44 cellular contexts compared by ENCODE assay signal in the genomic region with DNA sequence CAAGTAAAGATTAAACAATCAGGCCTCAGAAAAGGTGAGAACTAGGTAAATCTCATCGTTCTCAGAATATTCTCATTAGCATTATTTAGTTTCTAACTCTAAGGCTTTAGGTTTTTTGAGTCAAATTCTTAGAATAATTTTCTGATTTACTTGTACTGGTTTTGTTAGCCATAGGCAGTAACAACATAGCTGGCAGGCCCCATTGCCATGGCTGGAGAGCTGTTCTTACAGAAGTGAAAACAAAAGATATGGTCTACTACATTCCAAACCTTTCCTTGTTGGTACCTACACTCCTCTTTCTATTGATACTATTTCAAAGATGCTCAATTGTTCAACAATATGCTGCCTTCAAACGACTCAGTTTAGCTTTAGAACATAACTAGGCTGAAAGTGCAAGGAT. TPM values are rescaled to one million over a fixed set of nuclear protein-coding genes. Genes with fewer than 3 reads are reported as not detected.
"Had no signal": no experiment of that assay in that cellular context is flagged by ENCODE, and none has a peak within 500 bp of the region (broad histone marks: within the 10 kb centered on the region; RNA-seq: fewer than 3 reads in every experiment).

No MANE protein-coding gene starts in this region.

- H3K36me3 Mint-ChIP-seq: activated naive CD4-positive, alpha-beta T cell treated with anti-CD3 and anti-CD28 coated beads, Interleukin-2, amount 10 ng/mL, durations not matched to agents 7 days and 5 days; activated naive CD4-positive, alpha-beta T cell treated with anti-CD3 and anti-CD28 coated beads, Interleukin-2, amount 50 U/mL, for 24 hours; activated naive CD4-positive, alpha-beta T cell treated with anti-CD3 and anti-CD28 coated beads, Interleukin-2, amount 50 U/mL, for 72 hours; activated naive CD8-positive, alpha-beta T cell; activated naive CD8-positive, alpha-beta T cell treated with anti-CD3 and anti-CD28 coated beads for 36 hours; activated naive CD8-positive, alpha-beta T cell treated with anti-CD3 and anti-CD28 coated beads, Interleukin-2, amount 10 ng/mL, durations not matched to agents 7 days and 5 days; brain had no signal

- ATAC-seq: activated naive CD4-positive, alpha-beta T cell treated with anti-CD3 and anti-CD28 coated beads, Interleukin-2, amount 50 U/mL, for 72 hours; activated naive CD8-positive, alpha-beta T cell treated with anti-CD3 and anti-CD28 coated beads, Interleukin-2, amount 50 U/mL, for 24 hours; activated T-cell treated with anti-CD3 and anti-CD28 coated beads, Interleukin-2, amount 50 U/mL, for 4 hours; activated T-cell treated with anti-CD3 and anti-CD28 coated beads, Interleukin-2, amount 50 U/mL, for 72 hours; activated T-helper 17 cell treated with anti-CD3 and anti-CD28 coated beads, Interleukin-2, amount 50 U/mL, for 72 hours; body of pancreas had no signal

- H3K36me3 ChIP-seq: adrenal gland, ascending aorta, brain microvascular endothelial cell, breast epithelium, cardiac muscle cell had no signal

- H3K27ac ChIP-seq: adrenal gland, ascending aorta, body of pancreas, brain microvascular endothelial cell, breast epithelium, cardiac muscle cell had no signal

- H3K4me1 Mint-ChIP-seq: activated naive CD4-positive, alpha-beta T cell treated with anti-CD3 and anti-CD28 coated beads, Interleukin-2, amount 10 ng/mL, durations not matched to agents 7 days and 5 days; activated naive CD4-positive, alpha-beta T cell treated with anti-CD3 and anti-CD28 coated beads, Interleukin-2, amount 50 U/mL, for 24 hours; activated T-helper 17 cell treated with anti-CD3 and anti-CD28 coated beads, Interleukin-2, amount 50 U/mL, for 72 hours; central memory CD8-positive, alpha-beta T cell had no signal

- H3K4me3 Mint-ChIP-seq: activated naive CD4-positive, alpha-beta T cell treated with anti-CD3 and anti-CD28 coated beads for 36 hours; activated naive CD4-positive, alpha-beta T cell treated with anti-CD3 and anti-CD28 coated beads, Interleukin-2, amount 10 ng/mL, durations not matched to agents 7 days and 5 days; activated naive CD4-positive, alpha-beta T cell treated with anti-CD3 and anti-CD28 coated beads, Interleukin-2, amount 50 U/mL, for 24 hours; activated naive CD8-positive, alpha-beta T cell; activated naive CD8-positive, alpha-beta T cell treated with anti-CD3 and anti-CD28 coated beads for 36 hours; activated naive CD8-positive, alpha-beta T cell treated with anti-CD3 and anti-CD28 coated beads, Interleukin-2, amount 10 ng/mL, durations not matched to agents 7 days and 5 days; activated naive CD8-positive, alpha-beta T cell treated with anti-CD3 and anti-CD28 coated beads, Interleukin-2, amount 50 U/mL, for 24 hours; activated T-cell treated with anti-CD3 and anti-CD28 coated beads, Interleukin-2, amount 50 U/mL, for 24 hours; activated T-cell treated with anti-CD3 and anti-CD28 coated beads, Interleukin-2, amount 50 U/mL, for 4 hours; activated T-cell treated with anti-CD3 and anti-CD28 coated beads, Interleukin-2, amount 50 U/mL, for 72 hours; activated T-helper 1 cell treated with anti-CD3 and anti-CD28 coated beads, Interleukin-12 subunit alpha, Interleukin-12 subunit beta, Interleukin-2, Interleukin-4 antibody, amounts not matched to agents 30 ng/mL and 10 ng/mL and 1 ng/mL, durations not matched to agents 14 hours and 24 hours and 36 hours; activated T-helper 17 cell treated with anti-CD3 and anti-CD28 coated beads, Interleukin-2, amount 50 U/mL, for 72 hours; brain; central memory CD8-positive, alpha-beta T cell had no signal

- DNase-seq: activated effector memory CD4-positive, alpha-beta T cell treated with anti-CD3 and anti-CD28 coated beads, Interleukin-2, amount 50 U/mL, for 16 hours; activated effector memory CD4-positive, alpha-beta T cell treated with Interleukin-2 at 50 U/mL for 16 hours; activated gamma-delta T cell; activated gamma-delta T cell treated with Interleukin-2 at 50 U/mL for 16 hours; activated naive CD4-positive, alpha-beta T cell; activated naive CD4-positive, alpha-beta T cell treated with anti-CD3 and anti-CD28 coated beads for 36 hours; activated naive CD4-positive, alpha-beta T cell treated with anti-CD3 and anti-CD28 coated beads, Interleukin-2, amount 10 ng/mL, durations not matched to agents 7 days and 5 days; activated naive CD4-positive, alpha-beta T cell treated with anti-CD3 and anti-CD28 coated beads, Interleukin-2, amount 50 U/mL, for 16 hours; activated naive CD4-positive, alpha-beta T cell treated with Interleukin-2 at 50 U/mL for 16 hours; activated naive CD8-positive, alpha-beta T cell treated with anti-CD3 and anti-CD28 coated beads for 36 hours; activated naive CD8-positive, alpha-beta T cell treated with anti-CD3 and anti-CD28 coated beads, Interleukin-2, amount 10 ng/mL, durations not matched to agents 7 days and 5 days; activated naive CD8-positive, alpha-beta T cell treated with anti-CD3 and anti-CD28 coated beads, Interleukin-2, amount 50 U/mL, for 24 hours; activated T-cell treated with anti-CD3 and anti-CD28 coated beads, Interleukin-2, amount 50 U/mL, for 1 hour; activated T-cell treated with anti-CD3 and anti-CD28 coated beads, Interleukin-2, amount 50 U/mL, for 24 hours; activated T-cell treated with anti-CD3 and anti-CD28 coated beads, Interleukin-2, amount 50 U/mL, for 4 hours; activated T-cell treated with anti-CD3 and anti-CD28 coated beads, Interleukin-2, amount 50 U/mL, for 48 hours; activated T-cell treated with anti-CD3 and anti-CD28 coated beads, Interleukin-2, amount 50 U/mL, for 72 hours; adrenal gland; amniotic stem cell; amygdala; anterior cingulate cortex; aorta; body of pancreas; brain microvascular endothelial cell; caudate nucleus; central memory CD4-positive, alpha-beta T cell; cerebellar nuclear complex had no signal

- H3K27ac Mint-ChIP-seq: activated naive CD4-positive, alpha-beta T cell treated with anti-CD3 and anti-CD28 coated beads for 36 hours; activated naive CD4-positive, alpha-beta T cell treated with anti-CD3 and anti-CD28 coated beads, Interleukin-2, amount 10 ng/mL, durations not matched to agents 7 days and 5 days; activated naive CD4-positive, alpha-beta T cell treated with anti-CD3 and anti-CD28 coated beads, Interleukin-2, amount 50 U/mL, for 24 hours; activated naive CD4-positive, alpha-beta T cell treated with anti-CD3 and anti-CD28 coated beads, Interleukin-2, amount 50 U/mL, for 72 hours; activated naive CD8-positive, alpha-beta T cell; activated naive CD8-positive, alpha-beta T cell treated with anti-CD3 and anti-CD28 coated beads for 36 hours; activated naive CD8-positive, alpha-beta T cell treated with anti-CD3 and anti-CD28 coated beads, Interleukin-2, amount 10 ng/mL, durations not matched to agents 7 days and 5 days; activated naive CD8-positive, alpha-beta T cell treated with anti-CD3 and anti-CD28 coated beads, Interleukin-2, amount 50 U/mL, for 24 hours; activated T-cell treated with anti-CD3 and anti-CD28 coated beads, Interleukin-2, amount 50 U/mL, for 24 hours; activated T-cell treated with anti-CD3 and anti-CD28 coated beads, Interleukin-2, amount 50 U/mL, for 72 hours; activated T-helper 1 cell treated with anti-CD3 and anti-CD28 coated beads, Interleukin-12 subunit alpha, Interleukin-12 subunit beta, Interleukin-2, Interleukin-4 antibody, amounts not matched to agents 30 ng/mL and 10 ng/mL and 1 ng/mL, durations not matched to agents 14 hours and 24 hours and 36 hours; activated T-helper 17 cell treated with anti-CD3 and anti-CD28 coated beads, Interleukin-2, amount 50 U/mL, for 72 hours; activated T-helper 2 cell treated with anti-CD3 and anti-CD28 coated beads, Interferon-gamma antibody, Interleukin-2, Interleukin-4, amounts not matched to agents 10 μg/mL and 5 μg/mL and 100 μg/mL, durations not matched to agents 14 hours and 24 hours and 36 hours; brain had no signal

- H3K27me3 ChIP-seq: adrenal gland, ascending aorta, body of pancreas, brain microvascular endothelial cell, breast epithelium, cardiac muscle cell had no signal

- H3K9me3 ChIP-seq: adrenal gland, ascending aorta, body of pancreas, breast epithelium had no signal

- H3K4me1 ChIP-seq: adrenal gland, ascending aorta, body of pancreas, breast epithelium had no signal

- H3K27me3 Mint-ChIP-seq: activated naive CD4-positive, alpha-beta T cell treated with anti-CD3 and anti-CD28 coated beads, Interleukin-2, amount 50 U/mL, for 24 hours; activated naive CD8-positive, alpha-beta T cell; activated T-cell treated with anti-CD3 and anti-CD28 coated beads, Interleukin-2, amount 50 U/mL, for 24 hours; brain had no signal

- H3K4me3 ChIP-seq: adrenal gland, ascending aorta, body of pancreas, breast epithelium, cardiac muscle cell had no signal

- H3K9me3 Mint-ChIP-seq: activated naive CD4-positive, alpha-beta T cell treated with anti-CD3 and anti-CD28 coated beads for 36 hours; activated naive CD4-positive, alpha-beta T cell treated with anti-CD3 and anti-CD28 coated beads, Interleukin-2, amount 10 ng/mL, durations not matched to agents 7 days and 5 days; activated naive CD4-positive, alpha-beta T cell treated with anti-CD3 and anti-CD28 coated beads, Interleukin-2, amount 50 U/mL, for 24 hours; activated naive CD4-positive, alpha-beta T cell treated with anti-CD3 and anti-CD28 coated beads, Interleukin-2, amount 50 U/mL, for 72 hours; activated naive CD8-positive, alpha-beta T cell treated with anti-CD3 and anti-CD28 coated beads for 36 hours; activated naive CD8-positive, alpha-beta T cell treated with anti-CD3 and anti-CD28 coated beads, Interleukin-2, amount 10 ng/mL, durations not matched to agents 7 days and 5 days; activated naive CD8-positive, alpha-beta T cell treated with anti-CD3 and anti-CD28 coated beads, Interleukin-2, amount 50 U/mL, for 24 hours; activated T-cell treated with anti-CD3 and anti-CD28 coated beads, Interleukin-2, amount 50 U/mL, for 24 hours; activated T-cell treated with anti-CD3 and anti-CD28 coated beads, Interleukin-2, amount 50 U/mL, for 4 hours; activated T-cell treated with anti-CD3 and anti-CD28 coated beads, Interleukin-2, amount 50 U/mL, for 72 hours; activated T-helper 1 cell treated with anti-CD3 and anti-CD28 coated beads, Interleukin-12 subunit alpha, Interleukin-12 subunit beta, Interleukin-2, Interleukin-4 antibody, amounts not matched to agents 30 ng/mL and 10 ng/mL and 1 ng/mL, durations not matched to agents 14 hours and 24 hours and 36 hours; activated T-helper 17 cell treated with anti-CD3 and anti-CD28 coated beads, Interleukin-2, amount 50 U/mL, for 72 hours; activated T-helper 2 cell treated with anti-CD3 and anti-CD28 coated beads, Interferon-gamma antibody, Interleukin-2, Interleukin-4, amounts not matched to agents 10 μg/mL and 5 μg/mL and 100 μg/mL, durations not matched to agents 14 hours and 24 hours and 36 hours; brain; central memory CD8-positive, alpha-beta T cell had no signal

- FAIRE-seq: astrocyte, bronchial epithelial cell had no signal

RNA-seq across cellular contexts. Expression of a gene that starts 27.3 kb away (rescaled TPM):
- total RNA-seq: activated naive CD4-positive, alpha-beta T cell treated with anti-CD3 and anti-CD28 coated beads for 36 hours; activated naive CD4-positive, alpha-beta T cell treated with anti-CD3 and anti-CD28 coated beads, Interleukin-2, amount 50 U/mL, for 72 hours; activated naive CD8-positive, alpha-beta T cell treated with anti-CD3 and anti-CD28 coated beads, Interleukin-2, amount 10 ng/mL, durations not matched to agents 7 days and 5 days; activated T-cell treated with anti-CD3 and anti-CD28 coated beads, Interleukin-2, amount 50 U/mL, for 4 hours; activated T-cell treated with anti-CD3 and anti-CD28 coated beads, Interleukin-2, amount 50 U/mL, for 72 hours; activated T-helper 1 cell treated with anti-CD3 and anti-CD28 coated beads, Interleukin-12 subunit alpha, Interleukin-12 subunit beta, Interleukin-2, Interleukin-4 antibody, amounts not matched to agents 30 ng/mL and 10 ng/mL and 1 ng/mL, durations not matched to agents 14 hours and 24 hours and 36 hours; activated T-helper 17 cell treated with anti-CD3 and anti-CD28 coated beads, Interleukin-2, amount 50 U/mL, for 72 hours; activated T-helper 2 cell treated with anti-CD3 and anti-CD28 coated beads, Interferon-gamma antibody, Interleukin-2, Interleukin-4, amounts not matched to agents 10 μg/mL and 5 μg/mL and 100 μg/mL, durations not matched to agents 14 hours and 24 hours and 36 hours; adrenal gland; aorta; ascending aorta; astrocyte; body of pancreas; breast epithelium; bronchial epithelial cell; cardiac muscle cell; cardiac septum; cerebellum; chondrocyte had no signal
- polyA plus RNA-seq: adipose tissue, adrenal gland, aorta, cardiac muscle cell had no signal

RNA-seq across cellular contexts. Expression of a gene that starts 36.6 kb away (rescaled TPM):
- total RNA-seq: activated T-cell treated with anti-CD3 and anti-CD28 coated beads, Interleukin-2, amount 50 U/mL, for 4 hours; activated T-helper 17 cell treated with anti-CD3 and anti-CD28 coated beads, Interleukin-2, amount 50 U/mL, for 72 hours; activated T-helper 2 cell treated with anti-CD3 and anti-CD28 coated beads, Interferon-gamma antibody, Interleukin-2, Interleukin-4, amounts not matched to agents 10 μg/mL and 5 μg/mL and 100 μg/mL, durations not matched to agents 14 hours and 24 hours and 36 hours; adrenal gland; aorta; ascending aorta; body of pancreas; breast epithelium; cardiac muscle cell; cardiac septum; cerebellum; chondrocyte had no signal
- polyA plus RNA-seq: adipose tissue, adrenal gland, aorta, cardiac muscle cell had no signal

RNA-seq across cellular contexts. Expression of a gene that starts 52.1 kb away (rescaled TPM):
- total RNA-seq: activated naive CD4-positive, alpha-beta T cell treated with anti-CD3 and anti-CD28 coated beads for 36 hours; activated naive CD4-positive, alpha-beta T cell treated with anti-CD3 and anti-CD28 coated beads, Interleukin-2, amount 50 U/mL, for 72 hours; activated naive CD8-positive, alpha-beta T cell treated with anti-CD3 and anti-CD28 coated beads for 36 hours; activated naive CD8-positive, alpha-beta T cell treated with anti-CD3 and anti-CD28 coated beads, Interleukin-2, amount 10 ng/mL, durations not matched to agents 7 days and 5 days; activated T-cell treated with anti-CD3 and anti-CD28 coated beads, Interleukin-2, amount 50 U/mL, for 4 hours; activated T-cell treated with anti-CD3 and anti-CD28 coated beads, Interleukin-2, amount 50 U/mL, for 72 hours; activated T-helper 1 cell treated with anti-CD3 and anti-CD28 coated beads, Interleukin-12 subunit alpha, Interleukin-12 subunit beta, Interleukin-2, Interleukin-4 antibody, amounts not matched to agents 30 ng/mL and 10 ng/mL and 1 ng/mL, durations not matched to agents 14 hours and 24 hours and 36 hours; activated T-helper 17 cell treated with anti-CD3 and anti-CD28 coated beads, Interleukin-2, amount 50 U/mL, for 72 hours; activated T-helper 2 cell treated with anti-CD3 and anti-CD28 coated beads, Interferon-gamma antibody, Interleukin-2, Interleukin-4, amounts not matched to agents 10 μg/mL and 5 μg/mL and 100 μg/mL, durations not matched to agents 14 hours and 24 hours and 36 hours; adrenal gland; aorta; ascending aorta; astrocyte; body of pancreas; breast epithelium; bronchial epithelial cell; cardiac muscle cell; cardiac septum; cerebellum; chondrocyte had no signal
- polyA plus RNA-seq: adipose tissue, adrenal gland, aorta, cardiac muscle cell had no signal
